ENCODE assay signal across 21 cellular contexts in genomic region chr22:45919504-45920286, GRCh38. TPM values are rescaled to one million over a fixed set of nuclear protein-coding genes. Genes with fewer than 3 reads are reported as not detected.
DNase-seq lines count a peak whose midpoint lies in the region; ATAC-seq, FAIRE-seq and TF ChIP-seq lines count a peak whose summit lies in the region.
"Had no signal": no experiment of that assay in that cellular context is flagged by ENCODE, and none has a peak within 500 bp of the region (broad histone marks: within the 10 kb centered on the region; RNA-seq: fewer than 3 reads in every experiment).

No MANE protein-coding gene starts in this region.

- H3K9me3 ChIP-seq in astrocyte (ENCODE audit: insufficient read depth, low read depth, low read length) (peaks cover 1% of the 10 kb centered on the region), left lung (peaks cover 0 to 1% of the 10 kb centered on the region in 2 donors), upper lobe of right lung (no peaks in the 10 kb centered on the region), gastrocnemius medialis (no peaks in the 10 kb centered on the region)
- H3K9me3 ChIP-seq: neutrophil, Peyer's patch had no signal

- DNase-seq in HT-29 (ENCODE audit: low spot score), result peak; percentile 88
- DNase-seq in astrocyte (ENCODE audit: low read depth), result no peak
- peak; percentile 69 to 88 for DNase-seq in left lung
- peak; percentile 86 for DNase-seq in upper lobe of right lung
- DNase-seq in GM20000 (ENCODE audit: low spot score), result no peak
- no peak for DNase-seq in hepatic stellate cell (ENCODE audit: low spot score)
- DNase-seq in gastrocnemius medialis, result no peak
- DNase-seq: AML-193; effector CD4-positive, alpha-beta T cell; left colon; MM.1S; NCI-H1694; NCI-H774; Peyer's patch; stimulated activated CD4-positive, alpha-beta T cell treated with anti-CD3 and anti-CD28 coated beads, Interleukin-4, amount 100 ng/mL, for 24 hours; stimulated activated naive CD8-positive, alpha-beta T cell treated with anti-CD3 and anti-CD28 coated beads, Interleukin-15, amount 100 ng/mL, for 72 hours had no signal

- no peak for TF ChIP-seq POLR2A in gastrocnemius medialis (IDR thresholded peaks at IDR 0.05)

- no peak overlapping the region for H3K4me3 Mint-ChIP-seq in astrocyte (ENCODE audit: unreplicated experiment)
- H3K4me3 Mint-ChIP-seq: activated naive CD4-positive, alpha-beta T cell treated with anti-CD3 and anti-CD28 coated beads, Interleukin-2, amount 50 U/mL, for 24 hours; stimulated activated naive CD8-positive, alpha-beta T cell treated with anti-CD3 and anti-CD28 coated beads, Interleukin-15, amount 100 ng/mL, for 72 hours had no signal

- FAIRE-seq in astrocyte (lab: Jason Lieb, UNC), result no peak
- FAIRE-seq: urothelium cell line had no signal

- peak overlapping the region; percentile 17 for H3K4me2 ChIP-seq in astrocyte (ENCODE audit: low read length)

- no peaks in the 10 kb centered on the region for H3K4me1 Mint-ChIP-seq in astrocyte (ENCODE audit: low read depth, unreplicated experiment)
- H3K4me1 Mint-ChIP-seq: activated naive CD4-positive, alpha-beta T cell treated with anti-CD3 and anti-CD28 coated beads, Interleukin-2, amount 50 U/mL, for 24 hours; stimulated activated naive CD8-positive, alpha-beta T cell treated with anti-CD3 and anti-CD28 coated beads, Interleukin-15, amount 100 ng/mL, for 72 hours had no signal

- peaks cover 21% of the 10 kb centered on the region for H3K4me1 ChIP-seq in astrocyte (ENCODE audit: insufficient read depth, low read length)
- peaks cover 4 to 5% of the 10 kb centered on the region in 2 donors for H3K4me1 ChIP-seq in left lung
- no peaks in the 10 kb centered on the region for H3K4me1 ChIP-seq in upper lobe of right lung
- H3K4me1 ChIP-seq in gastrocnemius medialis, result no peaks in the 10 kb centered on the region
- H3K4me1 ChIP-seq: esophagus muscularis mucosa, Peyer's patch had no signal

- TF ChIP-seq CTCF in astrocyte (IDR thresholded peaks at IDR 0.05; ENCODE audit: insufficient read depth, low read depth, low read length), result no peak
- no peak for TF ChIP-seq CTCF in left lung (IDR thresholded peaks at IDR 0.05)
- no peak for TF ChIP-seq CTCF in upper lobe of right lung (IDR thresholded peaks at IDR 0.05)
- no peak for TF ChIP-seq CTCF in GM20000 (IDR thresholded peaks at IDR 0.05; ENCODE audit: extremely low read depth, missing control alignments)
- TF ChIP-seq CTCF in gastrocnemius medialis (IDR thresholded peaks at IDR 0.05 in 4 of 5, conservative IDR thresholded peaks at IDR 0.05 in 1 of 5), result no peak

- no peak overlapping the region for H2AFZ ChIP-seq in astrocyte (ENCODE audit: low read depth, low read length)

- H4K20me1 ChIP-seq in astrocyte (ENCODE audit: insufficient read depth, low read length), result peaks cover 17% of the 10 kb centered on the region

- H3K27ac ChIP-seq in astrocyte (ENCODE audit: low read depth, low read length) (peak overlapping the region; percentile 30), left lung (peak overlapping the region in 1 of 2 donors; percentile 35), upper lobe of right lung (no peak overlapping the region), gastrocnemius medialis (no peak overlapping the region)
- H3K27ac ChIP-seq: esophagus muscularis mucosa, neutrophil, Peyer's patch had no signal

- H3K27me3 ChIP-seq in astrocyte (ENCODE audit: insufficient read depth, low read length) (no peaks in the 10 kb centered on the region), left lung (peaks cover 0 to 25% of the 10 kb centered on the region in 2 donors), upper lobe of right lung (peaks cover 5% of the 10 kb centered on the region), gastrocnemius medialis (peaks cover 0 to 10% (median 0%) of the 10 kb centered on the region in 3 donors)
- H3K27me3 ChIP-seq: Peyer's patch had no signal

- no peak overlapping the region for H3K4me3 ChIP-seq in astrocyte (ENCODE audit: insufficient read depth, low read depth, low read length)
- no peak overlapping the region for H3K4me3 ChIP-seq in left lung
- H3K4me3 ChIP-seq in upper lobe of right lung, result no peak overlapping the region
- H3K4me3 ChIP-seq in gastrocnemius medialis, result no peak overlapping the region
- H3K4me3 ChIP-seq: esophagus muscularis mucosa, Peyer's patch had no signal

- ATAC-seq in left lung (peak; percentile 89), upper lobe of right lung (peak; percentile 84), gastrocnemius medialis (no peak)
- ATAC-seq in activated CD4-positive, CD25-positive, alpha-beta regulatory T cell treated with anti-CD3 and anti-CD28 coated beads, Interleukin-2, amount 50 U/mL, for 24 hours, result no peak
- ATAC-seq: left colon had no signal

- in situ Hi-C loops in gastrocnemius medialis (cut with MboI; ENCODE audit: low sequenced_read_pairs in 4 of 4), result no loop called here

- no peaks in the 10 kb centered on the region for H3K79me2 ChIP-seq in astrocyte (ENCODE audit: insufficient read depth, low read length)

- peak overlapping the region; percentile 37 for H3K9ac ChIP-seq in astrocyte (ENCODE audit: low read length)

- H3K9me3 Mint-ChIP-seq in astrocyte (ENCODE audit: unreplicated experiment), result no peaks in the 10 kb centered on the region
- H3K9me3 Mint-ChIP-seq: activated naive CD4-positive, alpha-beta T cell treated with anti-CD3 and anti-CD28 coated beads, Interleukin-2, amount 50 U/mL, for 24 hours had no signal

- H3K27me3 Mint-ChIP-seq in astrocyte (ENCODE audit: low read depth, unreplicated experiment), result peaks cover 26% of the 10 kb centered on the region
- H3K27me3 Mint-ChIP-seq: activated naive CD4-positive, alpha-beta T cell treated with anti-CD3 and anti-CD28 coated beads, Interleukin-2, amount 50 U/mL, for 24 hours had no signal

- intact Hi-C loops in left lung (cut with DNase I), result no loop called here
- intact Hi-C loops in upper lobe of right lung (cut with DNase I), result no loop called here
- intact Hi-C loops in gastrocnemius medialis (cut with DNase I; ENCODE audit: low total_unique reads), result no loop called here

- H3K36me3 ChIP-seq in astrocyte (ENCODE audit: insufficient read depth, low read length) (peaks cover 3% of the 10 kb centered on the region), left lung (no peaks in the 10 kb centered on the region), upper lobe of right lung (no peaks in the 10 kb centered on the region), gastrocnemius medialis (no peaks in the 10 kb centered on the region)
- H3K36me3 ChIP-seq: esophagus muscularis mucosa, neutrophil, Peyer's patch had no signal

- no peaks in the 10 kb centered on the region for H3K36me3 Mint-ChIP-seq in astrocyte (ENCODE audit: low read depth, unreplicated experiment)
- H3K36me3 Mint-ChIP-seq: activated naive CD4-positive, alpha-beta T cell treated with anti-CD3 and anti-CD28 coated beads, Interleukin-2, amount 50 U/mL, for 24 hours had no signal

- no peak overlapping the region for H3K27ac Mint-ChIP-seq in astrocyte (ENCODE audit: unreplicated experiment)
- H3K27ac Mint-ChIP-seq: activated naive CD4-positive, alpha-beta T cell treated with anti-CD3 and anti-CD28 coated beads, Interleukin-2, amount 50 U/mL, for 24 hours; stimulated activated naive CD8-positive, alpha-beta T cell treated with anti-CD3 and anti-CD28 coated beads, Interleukin-15, amount 100 ng/mL, for 72 hours had no signal

RNA-seq across cellular contexts. Expression of gene WNT7B, which starts 57.3 kb away (rescaled TPM):
- total RNA-seq in HT-29 (2014; rRNA removed; shearing (Covaris generic)), result 17.4 and 31.4 TPM in 2 replicates
- total RNA-seq in astrocyte, result 1.6 and 1.7 TPM in 2 replicates
- total RNA-seq in left lung, result 10 to 100 TPM in 1 of 2 donors, 1 to 10 TPM in 1; 7.2 to 11.4 TPM
- 5.4 TPM for total RNA-seq in upper lobe of right lung
- total RNA-seq in gastrocnemius medialis, result not detected
- total RNA-seq: esophagus muscularis mucosa, left colon, Peyer's patch had no signal

Comparison
In these comparisons a context has a peak if more than half of its experiments do, and no peak if none do; other contexts are left out.
1. DNase-seq: peak in HT-29 (single experiment), left lung (2 of 2) and upper lobe of right lung (single experiment); none in astrocyte (single experiment), GM20000 (single experiment), hepatic stellate cell (single experiment) and gastrocnemius medialis (0 of 2).
2. ATAC-seq: peak in left lung (single experiment) and upper lobe of right lung (single experiment); none in activated CD4-positive, CD25-positive, alpha-beta regulatory T cell treated with anti-CD3 and anti-CD28 coated beads, Interleukin-2, amount 50 U/mL, for 24 hours (0 of 2) and gastrocnemius medialis (0 of 2).